In the genomic region with DNA sequence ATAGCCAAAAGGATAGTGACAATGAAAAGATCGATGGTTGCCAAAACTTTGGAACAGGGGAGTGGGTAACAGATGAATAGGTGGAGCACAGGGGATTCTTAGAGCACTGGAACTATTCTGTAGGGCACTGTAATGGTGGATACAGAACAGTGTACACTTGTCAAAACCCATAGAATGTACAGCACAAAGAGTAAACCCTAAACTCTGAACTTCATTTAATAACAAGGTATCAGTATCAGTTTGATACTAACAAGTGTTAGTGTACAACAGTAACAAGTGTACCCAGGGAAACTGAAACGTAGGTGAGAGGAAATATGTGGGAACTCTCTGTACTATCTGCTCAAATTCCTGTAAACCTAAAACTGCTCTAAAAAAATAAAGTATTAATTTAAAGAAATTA, we compare ENCODE assay signal across 33 cellular contexts.
A peak's percentile ranks its signal among the peaks of the same experiment; 100 is the strongest.
DNase-seq lines count a peak whose midpoint lies in the region; ATAC-seq, FAIRE-seq and TF ChIP-seq lines count a peak whose summit lies in the region.
"Had no signal": no experiment of that assay in that cellular context is flagged by ENCODE, and none has a peak within 500 bp of the region (broad histone marks: within the 10 kb centered on the region; RNA-seq: fewer than 3 reads in every experiment).

No MANE protein-coding gene starts in this region.

- no peak overlapping the region for H3K4me3 ChIP-seq in endothelial cell of umbilical vein (replicated peaks in 1 of 3; ENCODE audit: insufficient read depth in 1 of 3, low read depth in 1 of 3, low read length in 3 of 3)
- H3K4me3 ChIP-seq: A549; BLaER1; BLaER1 treated with 17β-estradiol and CSF1 and Interleukin-3, amounts not matched to agents 10 nM and 100 nM had no signal

- H2AFZ ChIP-seq in endothelial cell of umbilical vein (ENCODE audit: low read depth, low read length), result peak overlapping the region; percentile 16

- H3K9ac ChIP-seq in endothelial cell of umbilical vein (replicated peaks; ENCODE audit: extremely low read depth, insufficient read depth, low read length), result no peak overlapping the region
- H3K9ac ChIP-seq: BLaER1; BLaER1 treated with 17β-estradiol and CSF1 and Interleukin-3, amounts not matched to agents 10 nM and 100 nM had no signal

- BruUV-seq in endothelial cell of umbilical vein (replicated peaks; lab: Mats Ljungman, UMichigan), result no TSS peak

- no peak for TF ChIP-seq POLR2A in endothelial cell of umbilical vein (IDR thresholded peaks at IDR 0.05; ENCODE audit: low read depth, low read length)

- H3K9me1 ChIP-seq in endothelial cell of umbilical vein (replicated peaks; ENCODE audit: control insufficient read depth, extremely low read depth, insufficient read depth, low read length), result no peaks in the 10 kb centered on the region

- in situ Hi-C loops in ACHN (cut with HindIII; ENCODE audit: low pct_ligation_motif_present, low pct_unique_long_range_greater_than_20kb, low sequenced_read_pairs), result no loop called here

- TF ChIP-seq CTCF in VCaP (conservative IDR thresholded peaks at IDR 0.05) (no peak), endothelial cell of umbilical vein (IDR thresholded peaks at IDR 0.05; ENCODE audit: extremely low read depth in 1 of 2, insufficient read depth in 1 of 2, low read depth in 1 of 2, low read length in 2 of 2) (no peak), nephron progenitor cell (IDR thresholded peaks at IDR 0.05) (no peak)

- H4K20me1 ChIP-seq in endothelial cell of umbilical vein (replicated peaks; ENCODE audit: control insufficient read depth, extremely low read depth, insufficient read depth, low read length), result no peaks in the 10 kb centered on the region
- H4K20me1 ChIP-seq: BLaER1; BLaER1 treated with 17β-estradiol and CSF1 and Interleukin-3, amounts not matched to agents 10 nM and 100 nM had no signal

- no peaks in the 10 kb centered on the region for H3K79me2 ChIP-seq in endothelial cell of umbilical vein (ENCODE audit: control insufficient read depth, insufficient read depth, low read length)

- H3K4me1 Mint-ChIP-seq in activated T-helper 17 cell treated with anti-CD3 and anti-CD28 coated beads, Interleukin-2, amount 50 U/mL, for 72 hours, result no peaks in the 10 kb centered on the region
- peaks cover 31% of the 10 kb centered on the region for H3K4me1 Mint-ChIP-seq in nephron progenitor cell
- peaks cover 7% of the 10 kb centered on the region for H3K4me1 Mint-ChIP-seq in activated CD8-positive, alpha-beta memory T cell treated with anti-CD3 and anti-CD28 coated beads, Interleukin-2, amount 10 ng/mL, durations not matched to agents 7 days and 5 days
- H3K4me1 Mint-ChIP-seq: B cell had no signal

- H3K36me3 ChIP-seq in endothelial cell of umbilical vein (ENCODE audit: control insufficient read depth in 2 of 2, extremely low read depth in 1 of 2, insufficient read depth in 2 of 2, low read length in 2 of 2), result no peaks in the 10 kb centered on the region
- H3K36me3 ChIP-seq: BE2C; BLaER1; BLaER1 treated with 17β-estradiol and CSF1 and Interleukin-3, amounts not matched to agents 10 nM and 100 nM had no signal

- H3K4me3 Mint-ChIP-seq in activated T-helper 17 cell treated with anti-CD3 and anti-CD28 coated beads, Interleukin-2, amount 50 U/mL, for 72 hours, result no peak overlapping the region
- no peak overlapping the region for H3K4me3 Mint-ChIP-seq in nephron progenitor cell
- H3K4me3 Mint-ChIP-seq in activated CD8-positive, alpha-beta memory T cell treated with anti-CD3 and anti-CD28 coated beads, Interleukin-2, amount 10 ng/mL, durations not matched to agents 7 days and 5 days, result no peak overlapping the region
- H3K4me3 Mint-ChIP-seq: B cell; CD14-positive monocyte; CD4-positive, alpha-beta memory T cell; CD4-positive, alpha-beta T cell; CD4-positive, CD25-positive, alpha-beta regulatory T cell; CD8-positive, alpha-beta memory T cell; CD8-positive, alpha-beta T cell had no signal

- H3K9me3 ChIP-seq in endothelial cell of umbilical vein (replicated peaks; ENCODE audit: control insufficient read depth, insufficient read depth, low read length), result no peaks in the 10 kb centered on the region
- H3K9me3 ChIP-seq: A549, BE2C, Caco-2 had no signal

- POLR2A ChIA-PET in endothelial cell of umbilical vein (lab: Charles Lee), result no interaction called here

- H3K4me2 ChIP-seq in endothelial cell of umbilical vein (ENCODE audit: insufficient read depth, low read length), result no peak overlapping the region
- H3K4me2 ChIP-seq: A549; BLaER1; BLaER1 treated with 17β-estradiol and CSF1 and Interleukin-3, amounts not matched to agents 10 nM and 100 nM had no signal

- no peak for FAIRE-seq in endothelial cell of umbilical vein (lab: Jason Lieb, UNC)
- FAIRE-seq: A204.1, A549 had no signal

- H3K27me3 Mint-ChIP-seq in activated T-helper 17 cell treated with anti-CD3 and anti-CD28 coated beads, Interleukin-2, amount 50 U/mL, for 72 hours, result no peaks in the 10 kb centered on the region
- H3K27me3 Mint-ChIP-seq in nephron progenitor cell (ENCODE audit: low read depth, poor library complexity), result no peaks in the 10 kb centered on the region
- H3K27me3 Mint-ChIP-seq in activated CD8-positive, alpha-beta memory T cell treated with anti-CD3 and anti-CD28 coated beads, Interleukin-2, amount 10 ng/mL, durations not matched to agents 7 days and 5 days, result no peaks in the 10 kb centered on the region
- H3K27me3 Mint-ChIP-seq: CD4-positive, alpha-beta memory T cell; CD4-positive, alpha-beta T cell; CD4-positive, CD25-positive, alpha-beta regulatory T cell had no signal

- intact Hi-C loops in endothelial cell of umbilical vein (cut with micrococcal nuclease), result no loop called here

- CTCF ChIA-PET in endothelial cell of umbilical vein (lab: Charles Lee), result interaction anchor here (0.6 to 4.8 kb wide), 2 partner anchors 23 to 90 kb away, joined by 3 to 28 read pairs; no protein-coding TSS in a partner anchor
- CTCF ChIA-PET in activated CD8-positive, alpha-beta memory T cell treated with anti-CD3 and anti-CD28 coated beads, Interleukin-2, amount 10 ng/mL, durations not matched to agents 7 days and 5 days (lab: Charles Lee), result no interaction called here

- dilution Hi-C loops in endothelial cell of umbilical vein (cut with MboI; ENCODE audit: extremely low pct_ligation_motif_present, low sequenced_read_pairs), result no loop called here

- H3K27me3 ChIP-seq in endothelial cell of umbilical vein (ENCODE audit: control insufficient read depth in 2 of 2, insufficient read depth in 2 of 2, low read length in 2 of 2), result no peaks in the 10 kb centered on the region
- H3K27me3 ChIP-seq: BE2C; BLaER1; BLaER1 treated with 17β-estradiol and CSF1 and Interleukin-3, amounts not matched to agents 10 nM and 100 nM had no signal

- DNase-seq in endothelial cell of umbilical vein (ENCODE audit: low read depth, low spot score), result no peak
- no peak for DNase-seq in nephron progenitor cell
- no peak for DNase-seq in activated CD8-positive, alpha-beta memory T cell treated with anti-CD3 and anti-CD28 coated beads, Interleukin-2, amount 10 ng/mL, durations not matched to agents 7 days and 5 days
- DNase-seq in ACHN, result no peak
- DNase-seq: 8988T; AML-193; BE2C; C1 segment of cervical spinal cord; Caco-2; Calu3; CD4-positive, alpha-beta memory T cell; CD4-positive, alpha-beta T cell; CD4-positive, CD25-positive, alpha-beta regulatory T cell; CD8-positive, alpha-beta memory T cell; CD8-positive, alpha-beta T cell; COR-L47; DMS 273 treated with DMSO at 0.1 percent for 48 hours; DMS153; DMS53; DMS79; DMS79 treated with DMSO at 0.1 percent for 48 hours; DND-41; EL had no signal

- H3K36me3 Mint-ChIP-seq in activated T-helper 17 cell treated with anti-CD3 and anti-CD28 coated beads, Interleukin-2, amount 50 U/mL, for 72 hours (ENCODE audit: low read depth), result no peaks in the 10 kb centered on the region
- peaks cover 15% of the 10 kb centered on the region for H3K36me3 Mint-ChIP-seq in nephron progenitor cell (ENCODE audit: low read depth)
- peaks cover 3% of the 10 kb centered on the region for H3K36me3 Mint-ChIP-seq in activated CD8-positive, alpha-beta memory T cell treated with anti-CD3 and anti-CD28 coated beads, Interleukin-2, amount 10 ng/mL, durations not matched to agents 7 days and 5 days
- H3K36me3 Mint-ChIP-seq: CD14-positive monocyte; CD4-positive, CD25-positive, alpha-beta regulatory T cell; CD8-positive, alpha-beta T cell had no signal

- H3K27ac Mint-ChIP-seq in activated T-helper 17 cell treated with anti-CD3 and anti-CD28 coated beads, Interleukin-2, amount 50 U/mL, for 72 hours, result no peak overlapping the region
- no peak overlapping the region for H3K27ac Mint-ChIP-seq in nephron progenitor cell
- no peak overlapping the region for H3K27ac Mint-ChIP-seq in activated CD8-positive, alpha-beta memory T cell treated with anti-CD3 and anti-CD28 coated beads, Interleukin-2, amount 10 ng/mL, durations not matched to agents 7 days and 5 days
- H3K27ac Mint-ChIP-seq: B cell; CD14-positive monocyte; CD4-positive, alpha-beta T cell; CD4-positive, CD25-positive, alpha-beta regulatory T cell; CD8-positive, alpha-beta T cell had no signal

- 0 out of 2 replicates have a peak overlapping the region, but pooled peaks have one; percentile 17 for H3K27ac ChIP-seq in VCaP
- no peak overlapping the region for H3K27ac ChIP-seq in endothelial cell of umbilical vein (ENCODE audit: insufficient read depth, low read depth, low read length)
- H3K27ac ChIP-seq: 22Rv1; A549; BLaER1; BLaER1 treated with 17β-estradiol and CSF1 and Interleukin-3, amounts not matched to agents 10 nM and 100 nM; C4-2B had no signal

- H3K9me3 Mint-ChIP-seq in activated T-helper 17 cell treated with anti-CD3 and anti-CD28 coated beads, Interleukin-2, amount 50 U/mL, for 72 hours, result no peaks in the 10 kb centered on the region
- H3K9me3 Mint-ChIP-seq in nephron progenitor cell, result peaks cover 34% of the 10 kb centered on the region
- no peaks in the 10 kb centered on the region for H3K9me3 Mint-ChIP-seq in activated CD8-positive, alpha-beta memory T cell treated with anti-CD3 and anti-CD28 coated beads, Interleukin-2, amount 10 ng/mL, durations not matched to agents 7 days and 5 days (ENCODE audit: low read depth)
- H3K9me3 Mint-ChIP-seq: CD8-positive, alpha-beta T cell had no signal

- ATAC-seq in activated T-helper 17 cell treated with anti-CD3 and anti-CD28 coated beads, Interleukin-2, amount 50 U/mL, for 72 hours (replicated peaks), result peak; percentile 52
- no peak for ATAC-seq in activated CD8-positive, alpha-beta memory T cell treated with anti-CD3 and anti-CD28 coated beads, Interleukin-2, amount 10 ng/mL, durations not matched to agents 7 days and 5 days
- ATAC-seq: A549; CD8-positive, alpha-beta T cell had no signal

- no peaks in the 10 kb centered on the region for H3K4me1 ChIP-seq in endothelial cell of umbilical vein (ENCODE audit: control insufficient read depth, extremely low read depth, insufficient read depth, low read length)
- H3K4me1 ChIP-seq: A549, BLaER1, Caco-2 had no signal

TF ChIP-seq in endothelial cell of umbilical vein, 7 proteins besides CTCF, POLR2A, EP300 and RAD21 (continues in another document):
- TF ChIP-seq EZH2 (IDR thresholded peaks at IDR 0.05; ENCODE audit: borderline replicate concordance, low read depth, low read length, severe bottlenecking), result no peak
- no peak for TF ChIP-seq GATA2 (IDR thresholded peaks at IDR 0.05; ENCODE audit: insufficient read depth, insufficient read length, low read depth, low read length)
- no peak for TF ChIP-seq POLR2AphosphoS5 (IDR thresholded peaks at IDR 0.05; ENCODE audit: insufficient read depth, low read depth, low read length)
- no peak for TF ChIP-seq MYC (IDR thresholded peaks at IDR 0.05; ENCODE audit: low read depth, low read length)
